ENCODE assay signal across 8 cellular contexts in genomic region chr2:121754851-121755236, GRCh38. TPM values are rescaled to one million over a fixed set of nuclear protein-coding genes. Genes with fewer than 3 reads are reported as not detected.
A peak's percentile ranks its signal among the peaks of the same experiment; 100 is the strongest.
DNase-seq lines count a peak whose midpoint lies in the region; ATAC-seq and TF ChIP-seq lines count a peak whose summit lies in the region.

No MANE protein-coding gene starts in this region.

- H3K36me3 ChIP-seq in SJCRH30, result peaks cover 13% of the 10 kb centered on the region
- H3K36me3 ChIP-seq in skeletal muscle tissue (ENCODE audit: control insufficient read depth in 3 of 3, insufficient read depth in 3 of 3, low read length in 3 of 3), result peaks cover 2 to 5% (median 3%) of the 10 kb centered on the region in 3 donors

- H3K9me3 ChIP-seq in SJCRH30 (replicated peaks) (no peaks in the 10 kb centered on the region), skeletal muscle tissue (ENCODE audit: control insufficient read depth in 3 of 3, low read length in 3 of 3) (no peaks in the 10 kb centered on the region)

- H3K27ac ChIP-seq in SJCRH30 (peak overlapping the region; percentile 70), skeletal muscle tissue (ENCODE audit: low read depth, low read length) (peak overlapping the region; percentile 39)

- H3K4me1 ChIP-seq in SJCRH30 (peaks cover 3% of the 10 kb centered on the region), skeletal muscle tissue (ENCODE audit: control insufficient read depth in 3 of 3, insufficient read depth in 3 of 3, low read length in 3 of 3) (peaks cover 11 to 26% (median 12%) of the 10 kb centered on the region in 3 donors)

- H3K27me3 ChIP-seq in SJCRH30 (no peaks in the 10 kb centered on the region), skeletal muscle tissue (ENCODE audit: control insufficient read depth in 3 of 3, insufficient read depth in 3 of 3, low read length in 3 of 3) (no peaks in the 10 kb centered on the region)

- peak overlapping the region; percentile 78 to 89 (median 82) for H3K9ac ChIP-seq in skeletal muscle tissue (ENCODE audit: low read depth in 1 of 3, low read length in 3 of 3)

- ATAC-seq in GM21360 (IDR thresholded peaks at IDR 0.05; ENCODE audit: unreplicated experiment), result no peak

- no peak for TF ChIP-seq CTCF in fibroblast of pulmonary artery (IDR thresholded peaks at IDR 0.05; ENCODE audit: low read length, missing control alignments)

- DNase-seq in SIG-M5 treated with dmso at 0.1 percent for 504 hours (lab: John Stamatoyannopoulos, UW; ENCODE audit: unreplicated experiment) (peak; percentile 27), SIG-M5 (lab: John Stamatoyannopoulos, UW) (no peak), SJCRH30 (no peak), fibroblast of pulmonary artery (ENCODE audit: low read depth) (no peak), ureter (ENCODE audit: low spot score) (no peak)
- DNase-seq in stimulated activated naive CD4-positive, alpha-beta T cell (lab: John Stamatoyannopoulos, UW), result no peak

- H3K4me3 ChIP-seq in SJCRH30 (peak overlapping the region; percentile 84), fibroblast of pulmonary artery (replicated peaks; ENCODE audit: low read depth, low read length) (peak overlapping the region; percentile 99), skeletal muscle tissue (ENCODE audit: low read length in 3 of 3) (peak overlapping the region; percentile 81 to 95 (median 87))

RNA-seq across cellular contexts. Expression of gene TSN, which starts 0.6 kb away (rescaled TPM):
- total RNA-seq in SJCRH30 (2014; rRNA removed; shearing (Covaris generic)), result 128 and 131 TPM in 2 replicates
- total RNA-seq in skeletal muscle tissue (54.3 TPM), ureter (66.6 TPM)

RNA-seq across cellular contexts. Expression of gene NIFK, which starts 18.2 kb away (rescaled TPM):
- 115 and 118 TPM in 2 replicates for total RNA-seq in SJCRH30 (2014; rRNA removed; shearing (Covaris generic))
- total RNA-seq in skeletal muscle tissue (39.7 TPM), ureter (92.3 TPM)
